In the genomic region with DNA sequence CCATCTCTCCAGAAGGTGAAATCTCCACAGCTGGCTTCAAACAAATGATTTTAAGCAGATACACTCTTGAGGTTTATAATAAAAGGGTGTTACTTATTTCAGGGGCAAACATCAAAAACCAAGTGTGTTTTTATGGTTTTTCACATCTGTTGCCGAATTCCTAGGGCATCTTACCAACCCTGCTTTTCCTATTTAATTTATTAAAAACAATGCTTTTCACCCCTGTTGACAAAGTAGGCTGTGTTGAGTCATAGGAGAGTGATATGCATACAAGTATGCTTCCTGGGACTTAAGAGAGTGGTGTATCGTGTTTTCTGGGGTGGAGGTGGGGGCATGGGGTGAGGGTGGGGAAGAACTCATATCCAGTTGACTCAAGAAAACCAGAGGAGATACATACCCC, we compare ENCODE assay signal across 24 cellular contexts. TPM values are rescaled to one million over a fixed set of nuclear protein-coding genes. Genes with fewer than 3 reads are reported as not detected.
"Had no signal": no experiment of that assay in that cellular context is flagged by ENCODE, and none has a peak within 500 bp of the region (broad histone marks: within the 10 kb centered on the region; RNA-seq: fewer than 3 reads in every experiment).

No MANE protein-coding gene starts in this region.

- H3K36me3 ChIP-seq: heart left ventricle, pancreas, right atrium auricular region, stomach, suprapubic skin, tibial nerve had no signal

- H3K4me1 ChIP-seq: pancreas, psoas muscle, right atrium auricular region had no signal

- H3K27ac ChIP-seq: heart left ventricle, pancreas, psoas muscle, right atrium auricular region, stomach, suprapubic skin, tibial nerve had no signal

- DNase-seq: activated B cell treated with CpG ODN at 0.5 μM for 24 hours; activated CD4-positive, alpha-beta T cell treated with anti-CD3 and anti-CD28 coated beads for 36 hours; activated CD4-positive, alpha-beta T cell treated with anti-CD3 and anti-CD28 coated beads, Interleukin-2, amount 50 U/mL, for 48 hours; activated naive CD4-positive, alpha-beta T cell treated with anti-CD3 and anti-CD28 coated beads for 36 hours; activated naive CD8-positive, alpha-beta T cell treated with anti-CD3 and anti-CD28 coated beads, Interleukin-2, amount 10 ng/mL, durations not matched to agents 7 days and 5 days; activated T-cell treated with anti-CD3 and anti-CD28 coated beads, Interleukin-2, amount 50 U/mL, for 48 hours; dermis blood vessel endothelial cell; effector CD8-positive, alpha-beta T cell; heart left ventricle; left colon; nephron progenitor cell; pancreas; psoas muscle; stimulated activated CD4-positive, alpha-beta T cell treated with anti-CD3 and anti-CD28 coated beads, Interleukin-12 subunit alpha, Interleukin-12 subunit beta, amount 100 ng/mL, for 4 hours; stomach; T-helper 17 cell had no signal

- H3K9me3 ChIP-seq: heart left ventricle, pancreas, psoas muscle, right atrium auricular region, stomach, suprapubic skin, tibial nerve had no signal

- H3K4me3 ChIP-seq: heart left ventricle, pancreas, psoas muscle, right atrium auricular region, stomach, suprapubic skin, tibial nerve had no signal

- H3K27me3 ChIP-seq: pancreas, right atrium auricular region had no signal

RNA-seq across cellular contexts. Expression of a gene that starts 29.3 kb away (rescaled TPM):
- total RNA-seq: activated B cell treated with CpG ODN at 0.5 μM for 24 hours; activated CD4-positive, alpha-beta T cell treated with anti-CD3 and anti-CD28 coated beads for 36 hours; activated naive CD8-positive, alpha-beta T cell treated with anti-CD3 and anti-CD28 coated beads, Interleukin-2, amount 10 ng/mL, durations not matched to agents 7 days and 5 days; cardiac septum; chondrocyte; dermis blood vessel endothelial cell; heart left ventricle; left colon; lower leg skin; pancreas; skeletal muscle tissue; stomach; T-helper 17 cell; tibial nerve; urinary bladder had no signal
- polyA plus RNA-seq: heart left ventricle, pancreas, psoas muscle, urinary bladder had no signal
